In the genomic region with DNA sequence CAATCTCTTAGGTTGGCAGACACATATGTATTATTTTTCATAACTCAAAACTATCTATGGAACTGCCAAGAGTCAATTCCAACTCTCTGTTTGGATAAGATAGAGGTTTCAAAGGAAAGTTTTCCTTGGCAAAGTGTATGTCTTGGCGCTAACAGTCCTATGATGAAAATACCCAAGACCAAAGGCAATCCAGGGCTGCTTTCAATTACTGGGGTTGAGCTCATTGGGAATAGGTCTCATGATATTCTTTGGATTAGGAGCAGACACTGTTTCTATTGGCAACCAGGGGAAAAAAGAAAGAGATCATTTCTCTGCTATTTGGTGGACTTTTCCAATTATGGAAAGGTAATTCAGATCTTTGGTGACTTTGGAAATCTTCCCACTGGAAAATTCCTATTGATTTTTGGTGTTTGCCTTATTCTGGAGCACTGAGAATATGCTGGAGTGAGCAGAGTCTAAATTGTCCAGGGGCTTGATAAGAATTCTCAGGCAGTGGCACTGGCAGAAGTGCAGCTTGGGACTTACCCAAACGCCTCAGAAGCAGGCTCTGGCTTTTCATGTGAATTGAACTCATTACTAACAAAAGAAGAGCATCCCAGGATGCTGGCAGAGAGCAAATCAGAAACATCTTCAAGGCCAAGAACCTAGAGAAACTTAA, we compare ENCODE assay signal across 2 cellular contexts.
TF ChIP-seq lines count a peak whose summit lies in the region.

No MANE protein-coding gene starts in this region.

TF ChIP-seq in SK-N-SH treated with all-trans-retinoic acid at 6 μM for 48 hours, 23 proteins besides CTCF, POLR2A, EP300 and RAD21:
- TF ChIP-seq, protein P1, sequence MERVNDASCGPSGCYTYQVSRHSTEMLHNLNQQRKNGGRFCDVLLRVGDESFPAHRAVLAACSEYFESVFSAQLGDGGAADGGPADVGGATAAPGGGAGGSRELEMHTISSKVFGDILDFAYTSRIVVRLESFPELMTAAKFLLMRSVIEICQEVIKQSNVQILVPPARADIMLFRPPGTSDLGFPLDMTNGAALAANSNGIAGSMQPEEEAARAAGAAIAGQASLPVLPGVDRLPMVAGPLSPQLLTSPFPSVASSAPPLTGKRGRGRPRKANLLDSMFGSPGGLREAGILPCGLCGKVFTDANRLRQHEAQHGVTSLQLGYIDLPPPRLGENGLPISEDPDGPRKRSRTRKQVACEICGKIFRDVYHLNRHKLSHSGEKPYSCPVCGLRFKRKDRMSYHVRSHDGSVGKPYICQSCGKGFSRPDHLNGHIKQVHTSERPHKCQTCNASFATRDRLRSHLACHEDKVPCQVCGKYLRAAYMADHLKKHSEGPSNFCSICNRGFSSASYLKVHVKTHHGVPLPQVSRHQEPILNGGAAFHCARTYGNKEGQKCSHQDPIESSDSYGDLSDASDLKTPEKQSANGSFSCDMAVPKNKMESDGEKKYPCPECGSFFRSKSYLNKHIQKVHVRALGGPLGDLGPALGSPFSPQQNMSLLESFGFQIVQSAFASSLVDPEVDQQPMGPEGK (CRISPR knock-in tag; IDR thresholded peaks at IDR 0.05; ENCODE audit: borderline replicate concordance): no peak
- TF ChIP-seq, protein P2, sequence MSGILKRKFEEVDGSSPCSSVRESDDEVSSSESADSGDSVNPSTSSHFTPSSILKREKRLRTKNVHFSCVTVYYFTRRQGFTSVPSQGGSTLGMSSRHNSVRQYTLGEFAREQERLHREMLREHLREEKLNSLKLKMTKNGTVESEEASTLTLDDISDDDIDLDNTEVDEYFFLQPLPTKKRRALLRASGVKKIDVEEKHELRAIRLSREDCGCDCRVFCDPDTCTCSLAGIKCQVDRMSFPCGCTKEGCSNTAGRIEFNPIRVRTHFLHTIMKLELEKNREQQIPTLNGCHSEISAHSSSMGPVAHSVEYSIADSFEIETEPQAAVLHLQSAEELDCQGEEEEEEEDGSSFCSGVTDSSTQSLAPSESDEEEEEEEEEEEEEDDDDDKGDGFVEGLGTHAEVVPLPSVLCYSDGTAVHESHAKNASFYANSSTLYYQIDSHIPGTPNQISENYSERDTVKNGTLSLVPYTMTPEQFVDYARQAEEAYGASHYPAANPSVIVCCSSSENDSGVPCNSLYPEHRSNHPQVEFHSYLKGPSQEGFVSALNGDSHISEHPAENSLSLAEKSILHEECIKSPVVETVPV (CRISPR knock-in tag; IDR thresholded peaks at IDR 0.05): no peak
- TF ChIP-seq SNAI2 (CRISPR knock-in tag; IDR thresholded peaks at IDR 0.05): no peak
- no peak for TF ChIP-seq GLIS3 (CRISPR knock-in tag; IDR thresholded peaks at IDR 0.05)
- no peak for TF ChIP-seq ESRRG (CRISPR knock-in tag; IDR thresholded peaks at IDR 0.05)
- TF ChIP-seq ZFP3 (CRISPR knock-in tag; IDR thresholded peaks at IDR 0.05): no peak
- no peak for TF ChIP-seq ZC3H10 (CRISPR knock-in tag; IDR thresholded peaks at IDR 0.05)
- no peak for TF ChIP-seq ZNF8 (CRISPR knock-in tag; IDR thresholded peaks at IDR 0.05)

TF ChIP-seq in SK-N-SH, 30 proteins besides CTCF, POLR2A, EP300 and RAD21 (continued from another document):
- no peak for TF ChIP-seq REST (IDR thresholded peaks at IDR 0.05; ENCODE audit: low read depth, low read length)
- TF ChIP-seq, protein P3, sequence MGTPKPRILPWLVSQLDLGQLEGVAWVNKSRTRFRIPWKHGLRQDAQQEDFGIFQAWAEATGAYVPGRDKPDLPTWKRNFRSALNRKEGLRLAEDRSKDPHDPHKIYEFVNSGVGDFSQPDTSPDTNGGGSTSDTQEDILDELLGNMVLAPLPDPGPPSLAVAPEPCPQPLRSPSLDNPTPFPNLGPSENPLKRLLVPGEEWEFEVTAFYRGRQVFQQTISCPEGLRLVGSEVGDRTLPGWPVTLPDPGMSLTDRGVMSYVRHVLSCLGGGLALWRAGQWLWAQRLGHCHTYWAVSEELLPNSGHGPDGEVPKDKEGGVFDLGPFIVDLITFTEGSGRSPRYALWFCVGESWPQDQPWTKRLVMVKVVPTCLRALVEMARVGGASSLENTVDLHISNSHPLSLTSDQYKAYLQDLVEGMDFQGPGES (IDR thresholded peaks at IDR 0.05; ENCODE audit: low read depth, low read length): no peak
- no peak for TF ChIP-seq TCF12 (IDR thresholded peaks at IDR 0.05)
- TF ChIP-seq, protein P4, sequence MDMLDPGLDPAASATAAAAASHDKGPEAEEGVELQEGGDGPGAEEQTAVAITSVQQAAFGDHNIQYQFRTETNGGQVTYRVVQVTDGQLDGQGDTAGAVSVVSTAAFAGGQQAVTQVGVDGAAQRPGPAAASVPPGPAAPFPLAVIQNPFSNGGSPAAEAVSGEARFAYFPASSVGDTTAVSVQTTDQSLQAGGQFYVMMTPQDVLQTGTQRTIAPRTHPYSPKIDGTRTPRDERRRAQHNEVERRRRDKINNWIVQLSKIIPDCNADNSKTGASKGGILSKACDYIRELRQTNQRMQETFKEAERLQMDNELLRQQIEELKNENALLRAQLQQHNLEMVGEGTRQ (IDR thresholded peaks at IDR 0.05; ENCODE audit: borderline replicate concordance, low read depth, low read length): no peak
